Comparison of ENCODE assay signal across 10 cellular contexts in genomic region chr2:1653137-1653789, GRCh38.
DNase-seq lines count a peak whose midpoint lies in the region; ATAC-seq and TF ChIP-seq lines count a peak whose summit lies in the region.
"Had no signal": no experiment of that assay in that cellular context is flagged by ENCODE, and none has a peak within 500 bp of the region (broad histone marks: within the 10 kb centered on the region; RNA-seq: fewer than 3 reads in every experiment).

No MANE protein-coding gene starts in this region.

- peak; percentile 38 for ATAC-seq in RWPE2 (ENCODE audit: low read depth)
- no peak for ATAC-seq in HG03432 (IDR thresholded peaks at IDR 0.05; ENCODE audit: unreplicated experiment)

- H3K79me1 ChIP-seq in neuronal stem cell (ENCODE audit: low read depth, low read length) = peaks cover 9% of the 10 kb centered on the region

- peak overlapping the region; percentile 38 for H3K9ac ChIP-seq in neuronal stem cell (ENCODE audit: low read depth, low read length, poor library complexity)

- no peak overlapping the region for H3K4me3 ChIP-seq in AG04449 (ENCODE audit: low read depth, low read length)
- no peak overlapping the region for H3K4me3 ChIP-seq in RWPE2 (ENCODE audit: severe bottlenecking)
- H3K4me3 ChIP-seq in fibroblast of pulmonary artery (replicated peaks; ENCODE audit: low read depth, low read length) = no peak overlapping the region
- no peak overlapping the region for H3K4me3 ChIP-seq in neuronal stem cell (ENCODE audit: low read length in 2 of 2)

- no peak overlapping the region for H2AFZ ChIP-seq in neuronal stem cell (ENCODE audit: low read length)

- no peaks in the 10 kb centered on the region for H3K9me3 ChIP-seq in RWPE2 (ENCODE audit: severe bottlenecking)
- peaks cover 0 to 4% of the 10 kb centered on the region in 2 donors for H3K9me3 ChIP-seq in neuronal stem cell (replicated peaks in 1 of 2; ENCODE audit: control insufficient read depth in 2 of 2, insufficient read depth in 1 of 2, low read depth in 1 of 2, low read length in 2 of 2)

- no peak for TF ChIP-seq CTCF in AG04449 (IDR thresholded peaks at IDR 0.05; ENCODE audit: insufficient read depth, low read length, missing control alignments)
- TF ChIP-seq CTCF in RWPE2 (IDR thresholded peaks at IDR 0.05; ENCODE audit: poor library complexity, severe bottlenecking) = no peak
- TF ChIP-seq CTCF in fibroblast of pulmonary artery (IDR thresholded peaks at IDR 0.05; ENCODE audit: low read length, missing control alignments) = no peak

- H4K91ac ChIP-seq in neuronal stem cell (ENCODE audit: low read depth, low read length, poor library complexity) = no peak overlapping the region

- H3K4me2 ChIP-seq in neuronal stem cell (ENCODE audit: insufficient read depth, low read length, poor library complexity, severe bottlenecking) = no peak overlapping the region

- DNase-seq in AG04449 (ENCODE audit: low read depth, low spot score) (peak; percentile 83), RWPE2 (ENCODE audit: low spot score) (no peak), fibroblast of pulmonary artery (ENCODE audit: low read depth) (peak; percentile 97), neuronal stem cell (ENCODE audit: low spot score) (no peak), NCI-H524 treated with DMSO at 0.1 percent for 48 hours (lab: John Stamatoyannopoulos, UW) (no peak), OCI-M1 (lab: John Stamatoyannopoulos, UW) (no peak), ecto neural progenitor cell (ENCODE audit: low spot score) (no peak)
- DNase-seq: activated T-cell treated with anti-CD3 and anti-CD28 coated beads for 4 hours, C1 segment of cervical spinal cord had no signal

- no peak overlapping the region for H2AK5ac ChIP-seq in neuronal stem cell (ENCODE audit: low read depth, low read length)

- no peak overlapping the region for H3K4ac ChIP-seq in neuronal stem cell (ENCODE audit: low read length)

- H3K27me3 ChIP-seq in RWPE2 (ENCODE audit: insufficient read depth, poor library complexity, severe bottlenecking) = no peaks in the 10 kb centered on the region
- H3K27me3 ChIP-seq in neuronal stem cell (ENCODE audit: control insufficient read depth in 3 of 3, insufficient read depth in 3 of 3, low read depth in 1 of 3, low read length in 3 of 3) = peaks cover 0 to 2% (median 0%) of the 10 kb centered on the region in 3 experiments

- H3K23ac ChIP-seq in neuronal stem cell (ENCODE audit: low read depth, low read length, poor library complexity) = no peak overlapping the region

- H2BK12ac ChIP-seq in neuronal stem cell (ENCODE audit: low read length) = no peak overlapping the region

- H3K36me3 ChIP-seq in RWPE2 (ENCODE audit: low read depth) (peaks cover 55% of the 10 kb centered on the region), neuronal stem cell (replicated peaks in 1 of 2; ENCODE audit: control insufficient read depth in 2 of 2, insufficient read depth in 2 of 2, low read length in 2 of 2) (peaks cover 0 to 53% of the 10 kb centered on the region in 2 donors)

- no CpG with 5 or more reads among the region's 20 CpGs for WGBS in neuronal stem cell (ENCODE audit: extremely low coverage in 2 of 2, insufficient read length in 2 of 2, insufficient replicate concordance in 1 of 2), 2 donors

- H2BK5ac ChIP-seq in neuronal stem cell (ENCODE audit: low read length) = no peak overlapping the region

- CTCF ChIA-PET in AG04449 (lab: Yijun Ruan, JAX) = interaction anchor here (0.8 to 1.7 kb wide), 4 partner anchors 89 to 165 kb away, joined by 3 to 5 read pairs (median 4); no protein-coding TSS in a partner anchor

- H3K14ac ChIP-seq in neuronal stem cell (ENCODE audit: low read length) = no peak overlapping the region

- POLR2A ChIA-PET in AG04449 (lab: Yijun Ruan, JAX) = interaction anchor here (0.7 to 1.3 kb wide), 4 partner anchors 77 to 95 kb away, joined by 3 to 7 read pairs (median 4); no protein-coding TSS in a partner anchor

- H2BK15ac ChIP-seq in neuronal stem cell (ENCODE audit: low read length) = no peak overlapping the region

- no peak overlapping the region for H4K8ac ChIP-seq in neuronal stem cell (ENCODE audit: low read depth, low read length)

- no peak overlapping the region for H2BK120ac ChIP-seq in neuronal stem cell (ENCODE audit: low read depth, low read length)

- H3K4me1 ChIP-seq in RWPE2 (ENCODE audit: insufficient read depth, poor library complexity, severe bottlenecking) = peaks cover 18% of the 10 kb centered on the region
- no peaks in the 10 kb centered on the region for H3K4me1 ChIP-seq in neuronal stem cell (ENCODE audit: control insufficient read depth in 2 of 2, insufficient read depth in 1 of 2, low read depth in 1 of 2, low read length in 2 of 2)

- H3K27ac ChIP-seq in RWPE2 (ENCODE audit: poor library complexity, severe bottlenecking) = peak overlapping the region; percentile 52
- H3K27ac ChIP-seq in neuronal stem cell (replicated peaks; ENCODE audit: low read length) = no peak overlapping the region

- H3K18ac ChIP-seq in neuronal stem cell (ENCODE audit: low read length) = no peak overlapping the region

Comparison
In these comparisons a context has a peak if more than half of its experiments do, and no peak if none do; other contexts are left out.
1. DNase-seq: peak in AG04449 (single experiment) and fibroblast of pulmonary artery (single experiment); none in RWPE2 (single experiment), neuronal stem cell (single experiment), NCI-H524 treated with DMSO at 0.1 percent for 48 hours (single experiment), OCI-M1 (single experiment) and ecto neural progenitor cell (single experiment).